10 cellular contexts compared by ENCODE assay signal in genomic region chr20:62980970-62981369, GRCh38. TPM values are rescaled to one million over a fixed set of nuclear protein-coding genes. Genes with fewer than 3 reads are reported as not detected.
DNase-seq lines count a peak whose midpoint lies in the region; ATAC-seq and TF ChIP-seq lines count a peak whose summit lies in the region.
"Had no signal": no experiment of that assay in that cellular context is flagged by ENCODE, and none has a peak within 500 bp of the region (broad histone marks: within the 10 kb centered on the region; RNA-seq: fewer than 3 reads in every experiment).

No MANE protein-coding gene starts in this region.

- no peaks in the 10 kb centered on the region for H3K9me3 Mint-ChIP-seq in WTC11

- peaks cover 8% of the 10 kb centered on the region for H3K27me3 Mint-ChIP-seq in WTC11 (ENCODE audit: low read depth)

- POLR2A ChIA-PET in WTC11 (lab: Charles Lee): interaction anchor here (1.0 kb wide), 1 partner anchor 34 kb away, joined by 3 read pairs; no protein-coding TSS in a partner anchor

- CTCF ChIA-PET in WTC11 (lab: Charles Lee): interaction anchor here (1.0 to 2.9 kb wide), 6 partner anchors 9 to 52 kb away, joined by 3 to 21 read pairs (median 8); no protein-coding TSS in a partner anchor

- peak; percentile 71 for DNase-seq in NCI-H748 (lab: John Stamatoyannopoulos, UW; ENCODE audit: unreplicated experiment)
- no peak for DNase-seq in NCI-H748 treated with DMSO at 0.1 percent for 48 hours (lab: John Stamatoyannopoulos, UW)
- DNase-seq in NCI-H774 (lab: John Stamatoyannopoulos, UW): peak; percentile 36
- DNase-seq in activated naive CD4-positive, alpha-beta T cell treated with Interleukin-2 at 50 U/mL for 16 hours: peak; percentile 36
- DNase-seq in stimulated activated CD8-positive, alpha-beta memory T cell treated with anti-CD3 and anti-CD28 coated beads, Interleukin-12 subunit alpha, Interleukin-12 subunit beta, amount 100 ng/mL, for 1 hour (ENCODE audit: low read depth): peak; percentile 18
- DNase-seq in WTC11 (ENCODE audit: low spot score): no peak
- no peak for DNase-seq in GM20000 (ENCODE audit: low spot score)
- DNase-seq: cortex of kidney had no signal

- H3K36me3 Mint-ChIP-seq in WTC11: no peaks in the 10 kb centered on the region

- no peak for ATAC-seq in WTC11
- ATAC-seq in HG03196 (IDR thresholded peaks at IDR 0.05; ENCODE audit: unreplicated experiment): no peak

- no peak overlapping the region for H3K27ac Mint-ChIP-seq in WTC11

- no peak overlapping the region for H3K4me3 Mint-ChIP-seq in WTC11

- H3K4me1 Mint-ChIP-seq in WTC11: peaks cover 31% of the 10 kb centered on the region

- TF ChIP-seq CTCF in WTC11 (IDR thresholded peaks at IDR 0.05) (no peak), GM20000 (IDR thresholded peaks at IDR 0.05; ENCODE audit: extremely low read depth, missing control alignments) (no peak)

TF ChIP-seq in WTC11, 78 proteins besides CTCF, POLR2A, EP300 and RAD21:
- no peak for TF ChIP-seq E2F1 (CRISPR knock-in tag; IDR thresholded peaks at IDR 0.05)
- TF ChIP-seq EMX1 (CRISPR knock-in tag; IDR thresholded peaks at IDR 0.05): no peak
- TF ChIP-seq HMGA2 (CRISPR knock-in tag; IDR thresholded peaks at IDR 0.05): no peak
- no peak for TF ChIP-seq IRF2 (CRISPR knock-in tag; IDR thresholded peaks at IDR 0.05; ENCODE audit: borderline replicate concordance, low read depth)
- no peak for TF ChIP-seq ZMAT4 (CRISPR knock-in tag; IDR thresholded peaks at IDR 0.05)
- TF ChIP-seq SOX15 (CRISPR knock-in tag; IDR thresholded peaks at IDR 0.05): no peak
- TF ChIP-seq GTF2I (CRISPR knock-in tag; conservative IDR thresholded peaks at IDR 0.05): no peak
- no peak for TF ChIP-seq HMGXB4 (CRISPR knock-in tag; IDR thresholded peaks at IDR 0.05)
- TF ChIP-seq CREM (CRISPR knock-in tag; IDR thresholded peaks at IDR 0.05): no peak
- no peak for TF ChIP-seq ZNF532 (CRISPR knock-in tag; IDR thresholded peaks at IDR 0.05; ENCODE audit: borderline replicate concordance)
- TF ChIP-seq NR2C2 (CRISPR knock-in tag; IDR thresholded peaks at IDR 0.05): no peak
- no peak for TF ChIP-seq ZNF121 (CRISPR knock-in tag; IDR thresholded peaks at IDR 0.05)
- no peak for TF ChIP-seq NFATC4 (CRISPR knock-in tag; IDR thresholded peaks at IDR 0.05)
TF ChIP-seq in WTC11: peak in this region for 0.

RNA-seq across cellular contexts. Expression of gene BHLHE23, which starts 25.8 kb away (rescaled TPM):
- total RNA-seq in WTC11 (2021): 0.57 to 1.3 TPM (median 0.66 TPM) in 3 replicates
- total RNA-seq: mononuclear cell had no signal

RNA-seq across cellular contexts. Expression of gene SLC17A9, which starts 28.5 kb away (rescaled TPM):
- total RNA-seq in WTC11 (2021): 26.2 to 41.7 TPM (median 30.8 TPM) in 3 replicates

RNA-seq across cellular contexts. Expression of gene GID8, which starts 43.0 kb away (rescaled TPM):
- 56.2 to 70.2 TPM (median 56.6 TPM) in 3 replicates for total RNA-seq in WTC11 (2021)

RNA-seq across cellular contexts. Expression of gene DIDO1, which starts 54.7 kb away (rescaled TPM):
- total RNA-seq in WTC11 (2021): 69.3 to 87.3 TPM (median 71.6 TPM) in 3 replicates

Comparison
In these comparisons a context has a peak if more than half of its experiments do, and no peak if none do; other contexts are left out.
1. DNase-seq: peak in NCI-H748 (single experiment), NCI-H774 (single experiment), activated naive CD4-positive, alpha-beta T cell treated with Interleukin-2 at 50 U/mL for 16 hours (single experiment) and stimulated activated CD8-positive, alpha-beta memory T cell treated with anti-CD3 and anti-CD28 coated beads, Interleukin-12 subunit alpha, Interleukin-12 subunit beta, amount 100 ng/mL, for 1 hour (single experiment); none in NCI-H748 treated with DMSO at 0.1 percent for 48 hours (single experiment), WTC11 (single experiment) and GM20000 (single experiment).